Comparison of ENCODE assay signal across 11 cellular contexts in the genomic region with DNA sequence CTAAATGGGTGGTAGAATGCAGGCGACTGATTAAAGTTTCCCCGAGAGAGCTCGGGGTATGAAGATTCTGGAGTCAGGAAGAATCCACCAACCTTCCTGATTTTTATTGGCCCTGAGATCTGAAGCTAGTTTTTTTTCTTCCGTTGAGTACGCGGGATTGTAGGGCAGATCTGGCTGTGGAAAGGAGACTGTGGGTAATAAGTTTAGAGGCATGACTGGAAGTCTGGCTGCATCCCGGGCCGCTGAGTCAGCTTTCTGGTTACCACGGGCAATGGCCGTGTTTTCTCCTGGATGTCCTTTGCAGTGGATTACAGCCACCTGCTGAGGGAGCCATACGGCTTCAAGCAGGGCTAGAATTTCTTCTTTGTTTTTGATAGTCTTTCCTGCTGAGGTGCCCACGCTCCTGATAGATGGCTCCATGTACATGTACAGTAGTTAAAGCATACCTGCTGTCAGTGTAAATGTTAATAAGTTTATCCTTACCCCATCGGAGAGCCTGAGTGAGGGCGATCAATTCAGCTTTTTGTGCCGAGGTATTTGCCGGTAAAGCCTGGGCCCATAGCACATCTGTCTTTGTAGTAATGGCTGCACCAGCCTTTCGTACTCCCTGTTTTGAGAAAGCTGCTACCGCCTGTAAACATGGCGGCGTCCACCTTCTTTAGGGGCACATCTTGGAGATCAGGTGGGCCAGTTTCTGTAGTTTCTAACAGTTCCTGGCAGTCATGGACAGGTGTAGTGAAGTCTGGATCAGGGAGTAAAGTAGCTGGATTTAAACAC.
DNase-seq lines count a peak whose midpoint lies in the region; ATAC-seq, FAIRE-seq and TF ChIP-seq lines count a peak whose summit lies in the region.
"Had no signal": no experiment of that assay in that cellular context is flagged by ENCODE, and none has a peak within 500 bp of the region (broad histone marks: within the 10 kb centered on the region; RNA-seq: fewer than 3 reads in every experiment).

No MANE protein-coding gene starts in this region.

- no peaks in the 10 kb centered on the region for H3K36me3 ChIP-seq in brain microvascular endothelial cell (replicated peaks)
- H3K36me3 ChIP-seq: upper lobe of left lung had no signal

- H3K27me3 ChIP-seq in brain microvascular endothelial cell (replicated peaks): peaks cover 91% of the 10 kb centered on the region

- in situ Hi-C loops in brain microvascular endothelial cell (cut with HindIII; ENCODE audit: low pct_ligation_motif_present, low sequenced_read_pairs): no loop called here

- POLR2A ChIA-PET in GM10248 (lab: Yijun Ruan, JAX): no interaction called here

- H3K27ac ChIP-seq in brain microvascular endothelial cell: no peak overlapping the region
- H3K27ac ChIP-seq: upper lobe of left lung had no signal

- FAIRE-seq in GM19239 (lab: Jason Lieb, UNC): no peak

- ATAC-seq in GM21717 (IDR thresholded peaks at IDR 0.05; ENCODE audit: unreplicated experiment): no peak
- no peak for ATAC-seq in GM18861 (IDR thresholded peaks at IDR 0.05; ENCODE audit: unreplicated experiment)
- ATAC-seq: activated CD8-positive, alpha-beta memory T cell treated with anti-CD3 and anti-CD28 coated beads, Interleukin-2, amount 10 ng/mL, durations not matched to agents 7 days and 5 days had no signal

- CTCF ChIA-PET in GM10248 (lab: Yijun Ruan, JAX): no interaction called here

- no peak for DNase-seq in GM10248 (ENCODE audit: extremely low spot score)
- DNase-seq in MV-4-11 (lab: John Stamatoyannopoulos, UW): peak; percentile 29
- DNase-seq in brain microvascular endothelial cell: peak; percentile 75
- peak; percentile 48 for DNase-seq in myocyte (ENCODE audit: low read depth)
- no peak for DNase-seq in NCI-H1105 treated with DMSO at 0.1 percent for 48 hours (lab: John Stamatoyannopoulos, UW)
- DNase-seq in GM19239 (ENCODE audit: insufficient read length, low spot score): no peak
- DNase-seq: activated CD8-positive, alpha-beta memory T cell treated with anti-CD3 and anti-CD28 coated beads, Interleukin-2, amount 10 ng/mL, durations not matched to agents 7 days and 5 days; cortex of kidney; upper lobe of left lung had no signal

- peak; percentile 3 for TF ChIP-seq CTCF in GM10248 (IDR thresholded peaks at IDR 0.05; ENCODE audit: control extremely low read depth, extremely low read depth, low read depth, missing control alignments)
- TF ChIP-seq CTCF in brain microvascular endothelial cell (IDR thresholded peaks at IDR 0.05; ENCODE audit: low read depth, low read length, missing control alignments): peak; percentile 34

- no peak overlapping the region for H3K4me3 ChIP-seq in brain microvascular endothelial cell (ENCODE audit: low read depth, low read length)
- H3K4me3 ChIP-seq: upper lobe of left lung had no signal

Comparison
In these comparisons a context has a peak if more than half of its experiments do, and no peak if none do; other contexts are left out.
1. DNase-seq: peak in MV-4-11 (single experiment), brain microvascular endothelial cell (single experiment) and myocyte (single experiment); none in GM10248 (single experiment), NCI-H1105 treated with DMSO at 0.1 percent for 48 hours (single experiment) and GM19239 (single experiment).